In genomic region chr18:8805552-8805951, GRCh38 we compare ENCODE assay signal across 28 cellular contexts.
"Had no signal": no experiment of that assay in that cellular context is flagged by ENCODE, and none has a peak within 500 bp of the region (broad histone marks: within the 10 kb centered on the region; RNA-seq: fewer than 3 reads in every experiment).

No MANE protein-coding gene starts in this region.

- H3K36me3 Mint-ChIP-seq: activated naive CD8-positive, alpha-beta T cell treated with anti-CD3 and anti-CD28 coated beads for 36 hours had no signal

- H3K27ac Mint-ChIP-seq: activated CD4-positive, alpha-beta T cell treated with anti-CD3 and anti-CD28 coated beads, Interleukin-2, amount 10 ng/mL, durations not matched to agents 24 days and 14 days; activated CD8-positive, alpha-beta T cell treated with anti-CD3 and anti-CD28 coated beads for 36 hours; activated naive CD8-positive, alpha-beta T cell treated with anti-CD3 and anti-CD28 coated beads for 36 hours; activated T-cell treated with anti-CD3 and anti-CD28 coated beads, Interleukin-2, amount 50 U/mL, for 72 hours; activated T-helper 17 cell treated with anti-CD3 and anti-CD28 coated beads, Interleukin-2, amount 50 U/mL, for 72 hours had no signal

- H3K27me3 Mint-ChIP-seq: activated CD8-positive, alpha-beta T cell treated with anti-CD3 and anti-CD28 coated beads for 36 hours; activated naive CD8-positive, alpha-beta T cell treated with anti-CD3 and anti-CD28 coated beads for 36 hours; activated T-helper 17 cell treated with anti-CD3 and anti-CD28 coated beads, Interleukin-2, amount 50 U/mL, for 72 hours; central memory CD8-positive, alpha-beta T cell had no signal

- ATAC-seq: activated CD8-positive, alpha-beta T cell treated with anti-CD3 and anti-CD28 coated beads for 36 hours; activated T-cell treated with anti-CD3 and anti-CD28 coated beads, Interleukin-2, amount 50 U/mL, for 72 hours; activated T-helper 17 cell treated with anti-CD3 and anti-CD28 coated beads, Interleukin-2, amount 50 U/mL, for 72 hours; Panc1 had no signal

- H3K36me3 ChIP-seq: cardiac muscle cell, SJCRH30, WERI-Rb-1 had no signal

- H3K4me3 ChIP-seq: cardiac muscle cell, SJCRH30, SK-N-MC had no signal

- H3K9me3 Mint-ChIP-seq: activated CD4-positive, alpha-beta T cell treated with anti-CD3 and anti-CD28 coated beads, Interleukin-2, amount 10 ng/mL, durations not matched to agents 24 days and 14 days; activated CD8-positive, alpha-beta T cell treated with anti-CD3 and anti-CD28 coated beads for 36 hours; activated naive CD8-positive, alpha-beta T cell treated with anti-CD3 and anti-CD28 coated beads for 36 hours; activated T-cell treated with anti-CD3 and anti-CD28 coated beads, Interleukin-2, amount 50 U/mL, for 72 hours; activated T-helper 17 cell treated with anti-CD3 and anti-CD28 coated beads, Interleukin-2, amount 50 U/mL, for 72 hours; central memory CD8-positive, alpha-beta T cell had no signal

- H3K9me3 ChIP-seq: SJCRH30 had no signal

- H3K27ac ChIP-seq: cardiac muscle cell, SJCRH30, SK-N-MC, WERI-Rb-1 had no signal

- DNase-seq: activated CD4-positive, alpha-beta T cell treated with anti-CD3 and anti-CD28 coated beads, Interleukin-2, amount 10 ng/mL, durations not matched to agents 24 days and 14 days; activated CD4-positive, alpha-beta T cell treated with anti-CD3 and anti-CD28 coated beads, Interleukin-2, amount 50 U/mL, for 4 hours; activated CD8-positive, alpha-beta T cell treated with anti-CD3 and anti-CD28 coated beads for 36 hours; activated effector memory CD4-positive, alpha-beta T cell treated with anti-CD3 and anti-CD28 coated beads, Interleukin-2, amount 50 U/mL, for 16 hours; activated naive CD4-positive, alpha-beta T cell; activated naive CD4-positive, alpha-beta T cell treated with anti-CD3 and anti-CD28 coated beads, Interleukin-2, amount 50 U/mL, for 16 hours; activated naive CD8-positive, alpha-beta T cell treated with anti-CD3 and anti-CD28 coated beads for 36 hours; activated T-cell treated with anti-CD3 and anti-CD28 coated beads, Interleukin-2, amount 50 U/mL, for 1 hour; activated T-cell treated with anti-CD3 and anti-CD28 coated beads, Interleukin-2, amount 50 U/mL, for 72 hours; amniotic stem cell; aorta; NCI-H1105; NCI-H1436; NCI-H1694; NCI-H1930; NCI-H2081 treated with DMSO at 0.1 percent for 48 hours; NCI-H226; NCI-H446 treated with DMSO at 0.1 percent for 48 hours; NCI-H524; SHP77; SJCRH30; T1000; WERI-Rb-1 had no signal

- H3K4me3 Mint-ChIP-seq: activated CD4-positive, alpha-beta T cell treated with anti-CD3 and anti-CD28 coated beads, Interleukin-2, amount 10 ng/mL, durations not matched to agents 24 days and 14 days; activated CD8-positive, alpha-beta T cell treated with anti-CD3 and anti-CD28 coated beads for 36 hours; activated naive CD8-positive, alpha-beta T cell treated with anti-CD3 and anti-CD28 coated beads for 36 hours; activated T-cell treated with anti-CD3 and anti-CD28 coated beads, Interleukin-2, amount 50 U/mL, for 72 hours; activated T-helper 17 cell treated with anti-CD3 and anti-CD28 coated beads, Interleukin-2, amount 50 U/mL, for 72 hours; central memory CD8-positive, alpha-beta T cell had no signal

- H3K27me3 ChIP-seq: cardiac muscle cell, SJCRH30 had no signal
